8 cellular contexts compared by ENCODE assay signal in genomic region chr10:110357252-110357780, GRCh38. TPM values are rescaled to one million over a fixed set of nuclear protein-coding genes. Genes with fewer than 3 reads are reported as not detected.
DNase-seq lines count a peak whose midpoint lies in the region; ATAC-seq, FAIRE-seq and TF ChIP-seq lines count a peak whose summit lies in the region.

No MANE protein-coding gene starts in this region.

- H3K4ac ChIP-seq in trophoblast cell (ENCODE audit: low read depth, low read length), result no peak overlapping the region

- peaks cover 62% of the 10 kb centered on the region for H3K4me1 Mint-ChIP-seq in MCF 10A (ENCODE audit: insufficient read depth, unreplicated experiment)

- H3K18ac ChIP-seq in trophoblast cell (ENCODE audit: low read length), result no peak overlapping the region

- no peaks in the 10 kb centered on the region for H3K27me3 ChIP-seq in trophoblast cell (ENCODE audit: insufficient read depth, low read length)

- no peak overlapping the region for H3K14ac ChIP-seq in trophoblast cell (ENCODE audit: low read length)

- peak overlapping the region; percentile 18 for H4K91ac ChIP-seq in trophoblast cell (ENCODE audit: low read depth, low read length)

- no peaks in the 10 kb centered on the region for H3K36me3 Mint-ChIP-seq in MCF 10A (ENCODE audit: insufficient read depth, unreplicated experiment)

- no peak overlapping the region for H2AFZ ChIP-seq in trophoblast cell (ENCODE audit: insufficient read depth, low read length, poor library complexity)

- no peaks in the 10 kb centered on the region for H3K9me3 ChIP-seq in trophoblast cell (ENCODE audit: insufficient read depth, low read depth, low read length)

- H3K9me3 Mint-ChIP-seq in MCF 10A (ENCODE audit: unreplicated experiment), result no peaks in the 10 kb centered on the region

- H3K4me3 ChIP-seq in AG04449 (ENCODE audit: low read depth, low read length) (no peak overlapping the region), trophoblast cell (ENCODE audit: low read depth, low read length) (no peak overlapping the region)

- H3K79me2 ChIP-seq in trophoblast cell (ENCODE audit: control insufficient read depth, insufficient read depth, low read length, poor library complexity), result no peaks in the 10 kb centered on the region

- H4K8ac ChIP-seq in trophoblast cell (ENCODE audit: low read depth, low read length), result no peak overlapping the region

- no peak for FAIRE-seq in D721Med (lab: Jason Lieb, UNC)

- no peaks in the 10 kb centered on the region for H3K79me1 ChIP-seq in trophoblast cell (ENCODE audit: low read length)

- H2BK12ac ChIP-seq in trophoblast cell (ENCODE audit: low read length), result no peak overlapping the region

- POLR2A ChIA-PET in AG04449 (lab: Yijun Ruan, JAX), result interaction anchor here (0.8 to 1.3 kb wide), 2 partner anchors 10 to 141 kb away, joined by 3 to 4 read pairs; no protein-coding TSS in a partner anchor
- POLR2A ChIA-PET in MCF 10A (lab: Yijun Ruan, JAX), result interaction anchor here (0.8 to 9.1 kb wide), 13 partner anchors 9 to 147 kb away, joined by 3 to 108 read pairs (median 5); partner anchors contain the start of genes DUSP5 and SMNDC1

- ATAC-seq in GM21381 (IDR thresholded peaks at IDR 0.05; ENCODE audit: unreplicated experiment), result peak; percentile 22

- intact Hi-C loops in MCF 10A (cut with micrococcal nuclease), result loop anchor here (1.0 kb wide), 1 partner anchor 61 kb away; no protein-coding TSS in a partner anchor

- peaks cover 16 to 26% of the 10 kb centered on the region in 2 experiments for H3K4me1 ChIP-seq in trophoblast cell (ENCODE audit: control insufficient read depth in 1 of 2, insufficient read depth in 2 of 2, low read length in 2 of 2)

- H3K36me3 ChIP-seq in trophoblast cell (ENCODE audit: control insufficient read depth in 1 of 2, insufficient read depth in 2 of 2, low read length in 2 of 2), result no peaks in the 10 kb centered on the region

- no peak overlapping the region for H2BK5ac ChIP-seq in trophoblast cell (ENCODE audit: low read depth, low read length, poor library complexity)

- H3K27ac Mint-ChIP-seq in MCF 10A (ENCODE audit: low read depth, unreplicated experiment), result peak overlapping the region; percentile 95

- H4K12ac ChIP-seq in trophoblast cell (ENCODE audit: low read depth, low read length), result no peak overlapping the region

- TF ChIP-seq CTCF in AG04449 (IDR thresholded peaks at IDR 0.05; ENCODE audit: insufficient read depth, low read length, missing control alignments) (no peak), MCF 10A (IDR thresholded peaks at IDR 0.05; ENCODE audit: unreplicated experiment) (no peak), D721Med (IDR thresholded peaks at IDR 0.05; ENCODE audit: insufficient read depth, missing control alignments) (no peak)

- no peak overlapping the region for H2AK5ac ChIP-seq in trophoblast cell (ENCODE audit: low read length)

- DNase-seq in AG04449 (ENCODE audit: low read depth, low spot score) (peak; percentile 92), T-helper 1 cell (peak in 3 of 5 donors; percentile 26 to 81 (median 29)), MCF 10A (ENCODE audit: unreplicated experiment) (peak; percentile 70), trophoblast cell (peak; percentile 57 to 71), NCI-H2029 treated with DMSO at 0.1 percent for 48 hours (lab: John Stamatoyannopoulos, UW) (no peak), HT-29 (ENCODE audit: low spot score) (no peak), D721Med (ENCODE audit: insufficient read length, low spot score) (no peak)

- CTCF ChIA-PET in AG04449 (lab: Yijun Ruan, JAX), result interaction anchor here (0.9 to 7.1 kb wide), 5 partner anchors 11 to 189 kb away, joined by 3 to 106 read pairs (median 63); partner anchors contain the start of gene DUSP5
- CTCF ChIA-PET in MCF 10A (lab: Yijun Ruan, JAX), result interaction anchor here (0.6 to 1.0 kb wide), 4 partner anchors 21 to 191 kb away, joined by 3 to 5 read pairs (median 4); no protein-coding TSS in a partner anchor

- H3K4me3 Mint-ChIP-seq in MCF 10A (ENCODE audit: unreplicated experiment), result peak overlapping the region; percentile 70

- no peak overlapping the region for H3K9ac ChIP-seq in trophoblast cell (ENCODE audit: low read length)

- no CpG with 5 or more reads among the region's 17 CpGs for WGBS in trophoblast cell (ENCODE audit: extremely low coverage, insufficient coverage, insufficient read length)

- H2BK120ac ChIP-seq in trophoblast cell (ENCODE audit: insufficient read depth, low read length, poor library complexity), result no peak overlapping the region

- no peak overlapping the region for H3K23ac ChIP-seq in trophoblast cell (ENCODE audit: low read length)

- H3K4me2 ChIP-seq in trophoblast cell (ENCODE audit: low read length), result no peak overlapping the region

- BruUV-seq in MCF 10A (replicated peaks; lab: Mats Ljungman, UMichigan), result no TSS peak

- H3K27me3 Mint-ChIP-seq in MCF 10A (ENCODE audit: insufficient read depth, unreplicated experiment), result no peaks in the 10 kb centered on the region

- no peak overlapping the region for H3K27ac ChIP-seq in trophoblast cell (ENCODE audit: low read depth, low read length)

RNA-seq across cellular contexts. Expression of gene SMNDC1, which starts 52.6 kb away (rescaled TPM):
- total RNA-seq in MCF 10A (2022), result 46.6 and 48.2 TPM in 2 replicates
- 35.4 and 36.5 TPM in 2 replicates for polyA plus RNA-seq in trophoblast cell (2013)
- 3.3 and 6.8 TPM in 2 replicates for total RNA-seq in HT-29 (2014; rRNA removed; shearing (Covaris generic))

Comparison
In these comparisons a context has a peak if more than half of its experiments do, and no peak if none do; other contexts are left out.
1. DNase-seq: peak in AG04449 (single experiment), T-helper 1 cell (3 of 5), MCF 10A (single experiment) and trophoblast cell (2 of 2); none in NCI-H2029 treated with DMSO at 0.1 percent for 48 hours (single experiment), HT-29 (single experiment) and D721Med (single experiment).